11 cellular contexts compared by ENCODE assay signal in genomic region chr16:74304164-74304834, GRCh38. TPM values are rescaled to one million over a fixed set of nuclear protein-coding genes. Genes with fewer than 3 reads are reported as not detected.
DNase-seq lines count a peak whose midpoint lies in the region; ATAC-seq and TF ChIP-seq lines count a peak whose summit lies in the region.
"Had no signal": no experiment of that assay in that cellular context is flagged by ENCODE, and none has a peak within 500 bp of the region (broad histone marks: within the 10 kb centered on the region; RNA-seq: fewer than 3 reads in every experiment).

No MANE protein-coding gene starts in this region.

- H3K79me2 ChIP-seq in OCI-LY7 (ENCODE audit: insufficient read depth, low read depth, low read length), result peaks cover 16% of the 10 kb centered on the region; the same call in 1 of the 2 replicates

- peak; percentile 38 for TF ChIP-seq CTCF in left ventricle myocardium inferior (IDR thresholded peaks at IDR 0.05; ENCODE audit: borderline replicate concordance)
- TF ChIP-seq CTCF in OCI-LY7 (conservative IDR thresholded peaks at IDR 0.05; ENCODE audit: low read length), result peak; percentile 79
- peak; percentile 45 for TF ChIP-seq CTCF in fibroblast of pulmonary artery (IDR thresholded peaks at IDR 0.05; ENCODE audit: low read length, missing control alignments)

- in situ Hi-C loops in HAP-1 (cut with MboI; ENCODE audit: low sequenced_read_pairs), result no loop called here

- H3K9me3 ChIP-seq in left ventricle myocardium inferior (replicated peaks) (no peaks in the 10 kb centered on the region), OCI-LY7 (ENCODE audit: low read length) (no peaks in the 10 kb centered on the region), HAP-1 (no peaks in the 10 kb centered on the region)

- H3K4me2 ChIP-seq in OCI-LY7 (ENCODE audit: low read length), result no peak overlapping the region

- no TSS peak for BruUV-seq in OCI-LY7 (replicated peaks; lab: Mats Ljungman, UMichigan)

- H3K9me2 ChIP-seq in OCI-LY7 (ENCODE audit: insufficient read depth, low read length), result no peaks in the 10 kb centered on the region

- POLR2A ChIA-PET in OCI-LY7 (lab: Charles Lee), result interaction anchor here (0.7 kb wide), 1 partner anchor 364 kb away, joined by 4 read pairs; no protein-coding TSS in a partner anchor

- H3K4me3 ChIP-seq in left ventricle myocardium inferior (no peak overlapping the region), OCI-LY7 (ENCODE audit: low read depth, low read length, poor library complexity, severe bottlenecking) (no peak overlapping the region), fibroblast of pulmonary artery (replicated peaks; ENCODE audit: low read depth, low read length) (no peak overlapping the region), HAP-1 (no peak overlapping the region)

- no peak for ATAC-seq in left cardiac atrium
- ATAC-seq in HG03469 (IDR thresholded peaks at IDR 0.05; ENCODE audit: unreplicated experiment), result no peak

- H3K27ac ChIP-seq in left ventricle myocardium inferior (replicated peaks) (no peak overlapping the region), OCI-LY7 (ENCODE audit: low read depth, low read length, poor library complexity, severe bottlenecking) (no peak overlapping the region)

- peaks cover 85% of the 10 kb centered on the region for H3K36me3 ChIP-seq in left ventricle myocardium inferior
- peaks cover 92% of the 10 kb centered on the region for H3K36me3 ChIP-seq in OCI-LY7 (ENCODE audit: insufficient read depth, low read length)
- peaks cover 87% of the 10 kb centered on the region for H3K36me3 ChIP-seq in HAP-1 (replicated peaks)

- intact Hi-C loops in left ventricle myocardium inferior (cut with micrococcal nuclease), result no loop called here
- intact Hi-C loops in left cardiac atrium (cut with DNase I), result no loop called here
- intact Hi-C loops in OCI-LY7 (cut with micrococcal nuclease; ENCODE audit: unreplicated experiment), result no loop called here

- DNase-seq in left ventricle myocardium inferior, result no peak
- no peak for DNase-seq in left cardiac atrium
- DNase-seq in OCI-LY7 (ENCODE audit: low spot score), result peak; percentile 34
- peak; percentile 29 for DNase-seq in fibroblast of pulmonary artery (ENCODE audit: low read depth)
- DNase-seq in HAP-1 (ENCODE audit: low spot score in 2 of 2), result no peak
- DNase-seq in globus pallidus (ENCODE audit: low spot score), result no peak
- no peak for DNase-seq in GF-D8 (lab: John Stamatoyannopoulos, UW)
- DNase-seq: anterior cingulate cortex, islet precursor cell, NCI-H1417 treated with DMSO at 0.1 percent for 48 hours had no signal

- H3K27me3 ChIP-seq in left ventricle myocardium inferior (ENCODE audit: low read depth) (no peaks in the 10 kb centered on the region), HAP-1 (ENCODE audit: low read depth) (no peaks in the 10 kb centered on the region)

- H3K4me1 ChIP-seq in left ventricle myocardium inferior (peaks cover 70% of the 10 kb centered on the region), OCI-LY7 (ENCODE audit: insufficient read depth, low read length, poor library complexity, severe bottlenecking) (peaks cover 4% of the 10 kb centered on the region), HAP-1 (no peaks in the 10 kb centered on the region)

- CTCF ChIA-PET in OCI-LY7 (lab: Charles Lee; ENCODE audit: unreplicated experiment), result no interaction called here

- H2AFZ ChIP-seq in OCI-LY7 (ENCODE audit: low read length), result no peak overlapping the region

- H4K20me1 ChIP-seq in OCI-LY7 (ENCODE audit: insufficient read depth, low read length), result peaks cover 10% of the 10 kb centered on the region; the same call in 1 of the 2 replicates

RNA-seq across cellular contexts. Expression of gene PSMD7, which starts 7.7 kb away (rescaled TPM):
- total RNA-seq in left ventricle myocardium inferior (123 TPM), left cardiac atrium (100 to 1,000 TPM in 1 of 2 donors, 10 to 100 TPM in 1; 89.5 to 102 TPM), OCI-LY7 (2022) (137 and 144 TPM in 2 replicates)
- 66.3 and 80.6 TPM in 2 replicates for total RNA-seq in OCI-LY7 (2014; rRNA removed; shearing (Covaris generic))

Comparison
In these comparisons a context has a peak if more than half of its experiments do, and no peak if none do; other contexts are left out.
1. DNase-seq: peak in OCI-LY7 (single experiment) and fibroblast of pulmonary artery (single experiment); none in left ventricle myocardium inferior (single experiment), left cardiac atrium (single experiment), HAP-1 (0 of 2), globus pallidus (single experiment) and GF-D8 (single experiment).
2. Peak in every context shown above with its lines, with median percentiles within 50 percentile points of each other: CTCF ChIP-seq.